25 cellular contexts compared by ENCODE assay signal in genomic region chr3:73656241-73656890, GRCh38. TPM values are rescaled to one million over a fixed set of nuclear protein-coding genes. Genes with fewer than 3 reads are reported as not detected.
DNase-seq lines count a peak whose midpoint lies in the region; ATAC-seq, FAIRE-seq and TF ChIP-seq lines count a peak whose summit lies in the region.
"Had no signal": no experiment of that assay in that cellular context is flagged by ENCODE, and none has a peak within 500 bp of the region (broad histone marks: within the 10 kb centered on the region; RNA-seq: fewer than 3 reads in every experiment).

No MANE protein-coding gene starts in this region.

- peak; percentile 85 for ATAC-seq in SK-N-SH treated with all-trans-retinoic acid at 6 μM for 48 hours
- no peak for ATAC-seq in HG02884 (IDR thresholded peaks at IDR 0.05; ENCODE audit: unreplicated experiment)
- ATAC-seq in aorta (ENCODE audit: low FRiP score), result no peak
- ATAC-seq: activated T-helper 17 cell treated with anti-CD3 and anti-CD28 coated beads, Interleukin-2, amount 50 U/mL, for 72 hours; gastrocnemius medialis; K562; right lobe of liver; stimulated activated memory B cell treated with anti-CD40 and anti-IgM and Interleukin-4, amounts not matched to agents 10 μg/mL and 1 μg/mL and 100 μg/mL, for 72 hours had no signal

- H3K4me3 ChIP-seq in fibroblast of the aortic adventitia (ENCODE audit: low read depth, low read length) (no peak overlapping the region), aorta (ENCODE audit: low read length in 2 of 2) (no peak overlapping the region)
- H3K4me3 ChIP-seq: cardiac muscle cell, gastrocnemius medialis, K562, ovary, right lobe of liver, testis had no signal

- DNase-seq in GM03348 (ENCODE audit: low spot score), result peak; percentile 73
- DNase-seq in fibroblast of the aortic adventitia (ENCODE audit: low read depth), result peak; percentile 27
- DNase-seq in urothelium cell line (ENCODE audit: low spot score), result peak; percentile 20
- no peak for DNase-seq in aorta
- DNase-seq in DMS 273 treated with DMSO at 0.1 percent for 48 hours (lab: John Stamatoyannopoulos, UW), result no peak
- DNase-seq: activated CD4-positive, alpha-beta T cell treated with anti-CD3 and anti-CD28 coated beads, Interleukin-2, amount 10 ng/mL, durations not matched to agents 7 days and 5 days; activated naive CD8-positive, alpha-beta T cell treated with anti-CD3 and anti-CD28 coated beads for 36 hours; Caco-2; gastrocnemius medialis; kidney glomerular epithelial cell; MV-4-11; naive B cell; NCI-H1694 treated with DMSO at 0.1 percent for 48 hours; NCI-H82; OCI-M1; ovary; right lobe of liver; SHP77 treated with DMSO at 0.1 percent for 48 hours; testis had no signal

- H3K36me3 ChIP-seq in aorta (ENCODE audit: control insufficient read depth in 1 of 2, insufficient read depth in 2 of 2, low read length in 1 of 2), result no peaks in the 10 kb centered on the region
- H3K36me3 ChIP-seq: cardiac muscle cell, gastrocnemius medialis, ovary, right lobe of liver had no signal

- no peaks in the 10 kb centered on the region for H3K27me3 ChIP-seq in aorta (ENCODE audit: control insufficient read depth in 1 of 2, insufficient read depth in 2 of 2, low read length in 1 of 2)
- H3K27me3 ChIP-seq: cardiac muscle cell, gastrocnemius medialis, ovary, right lobe of liver, testis had no signal

- no peak for TF ChIP-seq CTCF in fibroblast of the aortic adventitia (IDR thresholded peaks at IDR 0.05; ENCODE audit: insufficient read depth, low read length)

- FAIRE-seq in urothelium cell line (lab: Jason Lieb, UNC), result no peak
- FAIRE-seq: K562 had no signal

- WGBS in aorta, 2 donors, result 77 to 82% methylated on average over 4 of the region's 4 CpGs

- no peaks in the 10 kb centered on the region for H3K4me1 ChIP-seq in aorta (ENCODE audit: control insufficient read depth in 1 of 2, insufficient read depth in 2 of 2, low read length in 2 of 2)
- H3K4me1 ChIP-seq: Caco-2, gastrocnemius medialis, right lobe of liver, testis had no signal

- intact Hi-C loops in aorta (cut with DNase I), result loop anchor here in 1 of 2 donors (5.0 kb wide), 1 partner anchor 61 kb away; no protein-coding TSS in a partner anchor

- no peak overlapping the region for H3K27ac ChIP-seq in aorta (ENCODE audit: low read depth in 1 of 2, low read length in 2 of 2)
- H3K27ac ChIP-seq: cardiac muscle cell, gastrocnemius medialis, ovary, right lobe of liver, testis had no signal

- no peaks in the 10 kb centered on the region for H3K9me3 ChIP-seq in aorta (ENCODE audit: control insufficient read depth, low read length)
- H3K9me3 ChIP-seq: Caco-2, gastrocnemius medialis, ovary, right lobe of liver, testis had no signal

TF ChIP-seq in SK-N-SH treated with all-trans-retinoic acid at 6 μM for 48 hours, 23 proteins besides CTCF, POLR2A, EP300 and RAD21:
- TF ChIP-seq ZFP3 (CRISPR knock-in tag; IDR thresholded peaks at IDR 0.05) (no peak), ZFP30 (CRISPR knock-in tag; IDR thresholded peaks at IDR 0.05) (no peak), ZC3H10 (CRISPR knock-in tag; IDR thresholded peaks at IDR 0.05) (no peak), POU6F1 (CRISPR knock-in tag; IDR thresholded peaks at IDR 0.05; ENCODE audit: borderline replicate concordance, low read depth) (no peak), ZNF8 (CRISPR knock-in tag; IDR thresholded peaks at IDR 0.05) (no peak), TSHZ2 (CRISPR knock-in tag; IDR thresholded peaks at IDR 0.05) (no peak), PPARA (CRISPR knock-in tag; IDR thresholded peaks at IDR 0.05; ENCODE audit: borderline replicate concordance) (no peak), ARNTL (CRISPR knock-in tag; IDR thresholded peaks at IDR 0.05; ENCODE audit: borderline replicate concordance, low read depth) (no peak), SNAI2 (CRISPR knock-in tag; IDR thresholded peaks at IDR 0.05) (no peak), ESRRG (CRISPR knock-in tag; IDR thresholded peaks at IDR 0.05) (no peak), RARB (CRISPR knock-in tag; IDR thresholded peaks at IDR 0.05) (no peak)

RNA-seq across cellular contexts. Expression of gene PDZRN3, which starts 31.6 kb away (rescaled TPM):
- total RNA-seq in fibroblast of the aortic adventitia (ENCODE audit: low replicate concordance) (40.5 and 76.8 TPM in 2 replicates), aorta (10 to 100 TPM; 62.6 to 86.3 TPM)
- polyA plus RNA-seq in aorta, result 10 to 100 TPM; 33.6 to 42.6 TPM
- total RNA-seq: activated CD4-positive, alpha-beta T cell treated with anti-CD3 and anti-CD28 coated beads, Interleukin-2, amount 10 ng/mL, durations not matched to agents 7 days and 5 days; activated naive CD8-positive, alpha-beta T cell treated with anti-CD3 and anti-CD28 coated beads for 36 hours; activated T-helper 17 cell treated with anti-CD3 and anti-CD28 coated beads, Interleukin-2, amount 50 U/mL, for 72 hours had no signal
- polyA plus RNA-seq: K562 had no signal

Comparison
In these comparisons a context has a peak if more than half of its experiments do, and no peak if none do; other contexts are left out.
1. DNase-seq: peak in GM03348 (single experiment), fibroblast of the aortic adventitia (single experiment) and urothelium cell line (single experiment); none in aorta (0 of 2) and DMS 273 treated with DMSO at 0.1 percent for 48 hours (single experiment).